9 cellular contexts compared by ENCODE assay signal in the genomic region with DNA sequence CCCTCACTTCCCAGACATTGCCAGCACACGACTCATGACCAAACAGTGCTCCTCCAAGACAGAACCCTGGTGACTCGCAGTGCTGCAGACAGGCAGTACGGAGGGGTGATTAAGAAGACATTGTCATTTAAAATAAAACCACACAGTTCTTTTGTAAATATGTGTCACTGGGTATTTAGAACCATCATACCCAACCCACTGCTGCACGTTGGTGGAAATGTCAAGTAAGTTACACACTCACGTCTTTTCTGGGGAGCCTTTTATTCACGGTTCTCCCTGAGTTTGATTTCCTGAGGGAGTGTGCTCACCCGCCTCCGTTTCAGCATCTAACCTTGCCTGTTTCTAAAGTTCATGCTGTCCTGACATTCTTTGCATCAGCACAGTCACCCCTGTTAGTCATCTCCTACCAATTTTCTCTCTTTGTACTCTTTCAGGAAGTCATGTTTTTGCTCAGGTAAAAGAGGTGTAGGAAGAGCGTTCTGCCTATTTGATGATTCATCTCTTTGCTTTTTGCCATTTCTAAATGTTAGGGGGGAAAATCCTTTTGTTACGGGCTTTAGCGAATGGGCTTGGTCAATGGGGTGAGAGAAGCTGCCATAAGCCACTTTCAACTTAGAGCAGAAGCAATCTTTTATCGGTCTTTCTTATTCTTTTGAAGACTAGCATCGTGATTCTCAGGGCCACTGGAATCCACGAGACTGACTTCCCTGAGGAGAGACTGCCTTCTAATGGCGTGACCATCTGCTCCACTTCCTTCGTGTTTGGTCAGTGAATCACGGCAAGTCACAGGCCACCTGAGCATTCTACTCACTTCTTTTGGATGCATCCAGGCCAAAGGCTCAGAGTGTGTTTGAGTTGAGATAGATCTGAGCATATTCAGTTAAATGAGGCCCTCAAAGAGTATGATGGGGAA.
A peak's percentile ranks its signal among the peaks of the same experiment; 100 is the strongest.
DNase-seq lines count a peak whose midpoint lies in the region; ATAC-seq and TF ChIP-seq lines count a peak whose summit lies in the region.
"Had no signal": no experiment of that assay in that cellular context is flagged by ENCODE, and none has a peak within 500 bp of the region (broad histone marks: within the 10 kb centered on the region; RNA-seq: fewer than 3 reads in every experiment).

No MANE protein-coding gene starts in this region.

- H3K79me1 ChIP-seq in trophoblast cell (ENCODE audit: low read length) = peaks cover 9% of the 10 kb centered on the region

- H3K4me1 ChIP-seq in trophoblast cell (ENCODE audit: control insufficient read depth in 1 of 2, insufficient read depth in 2 of 2, low read length in 2 of 2) (peaks cover 11 to 15% of the 10 kb centered on the region in 2 experiments), body of pancreas (no peaks in the 10 kb centered on the region), hepatocyte (ENCODE audit: insufficient read depth) (no peaks in the 10 kb centered on the region)

- H3K79me2 ChIP-seq in trophoblast cell (ENCODE audit: control insufficient read depth, insufficient read depth, low read length, poor library complexity) (no peaks in the 10 kb centered on the region), hepatocyte (no peaks in the 10 kb centered on the region)

- no peak overlapping the region for H2AFZ ChIP-seq in trophoblast cell (ENCODE audit: insufficient read depth, low read length, poor library complexity)
- no peak overlapping the region for H2AFZ ChIP-seq in hepatocyte

- no peak overlapping the region for H3K23ac ChIP-seq in trophoblast cell (ENCODE audit: low read length)

- no peaks in the 10 kb centered on the region for H3K27me3 ChIP-seq in trophoblast cell (ENCODE audit: insufficient read depth, low read length)
- H3K27me3 ChIP-seq in body of pancreas = no peaks in the 10 kb centered on the region
- no peaks in the 10 kb centered on the region for H3K27me3 ChIP-seq in hepatocyte
- H3K27me3 ChIP-seq: transverse colon had no signal

- H3K27ac ChIP-seq in trophoblast cell (ENCODE audit: low read depth, low read length) (peak overlapping the region; percentile 80), body of pancreas (no peak overlapping the region), hepatocyte (no peak overlapping the region)
- H3K27ac ChIP-seq: transverse colon had no signal

- WGBS in trophoblast cell (ENCODE audit: extremely low coverage, insufficient coverage, insufficient read length) = no CpG with 5 or more reads among the region's 17 CpGs
- 77 to 80% methylated on average over 17 of the region's 17 CpGs for WGBS in body of pancreas, 2 donors
- 76% methylated on average over 17 of the region's 17 CpGs for WGBS in hepatocyte (ENCODE audit: low lambda C conversion rate, missing lambda C conversion rate)

- peak overlapping the region; percentile 12 for H3K4ac ChIP-seq in trophoblast cell (ENCODE audit: low read depth, low read length)

- H4K20me1 ChIP-seq in hepatocyte (ENCODE audit: insufficient read depth, poor library complexity, severe bottlenecking) = no peaks in the 10 kb centered on the region

- TF ChIP-seq CTCF in body of pancreas (IDR thresholded peaks at IDR 0.05) (no peak), hepatocyte (IDR thresholded peaks at IDR 0.05; ENCODE audit: poor library complexity) (no peak)

- peak overlapping the region; percentile 35 for H2BK120ac ChIP-seq in trophoblast cell (ENCODE audit: insufficient read depth, low read length, poor library complexity)

- H3K4me3 ChIP-seq in trophoblast cell (ENCODE audit: low read depth, low read length) (no peak overlapping the region), body of pancreas (no peak overlapping the region), hepatocyte (no peak overlapping the region)
- H3K4me3 ChIP-seq: transverse colon had no signal

- H2BK12ac ChIP-seq in trophoblast cell (ENCODE audit: low read length) = peak overlapping the region; percentile 41

- no peaks in the 10 kb centered on the region for H3K9me2 ChIP-seq in hepatocyte (replicated peaks; ENCODE audit: insufficient read depth)

- H2AK5ac ChIP-seq in trophoblast cell (ENCODE audit: low read length) = no peak overlapping the region

- H4K12ac ChIP-seq in trophoblast cell (ENCODE audit: low read depth, low read length) = no peak overlapping the region

- H3K4me2 ChIP-seq in trophoblast cell (ENCODE audit: low read length) (peak overlapping the region; percentile 13), hepatocyte (no peak overlapping the region)

- in situ Hi-C loops in Caki2 (cut with HindIII; ENCODE audit: low pct_unique_long_range_greater_than_20kb, low sequenced_read_pairs) = no loop called here

- peak overlapping the region; percentile 21 for H2BK5ac ChIP-seq in trophoblast cell (ENCODE audit: low read depth, low read length, poor library complexity)

- ATAC-seq in body of pancreas (no peak), HG03095 (IDR thresholded peaks at IDR 0.05; ENCODE audit: unreplicated experiment) (no peak)

- intact Hi-C loops in body of pancreas (cut with DNase I) = no loop called here

- H3K36me3 ChIP-seq in trophoblast cell (ENCODE audit: control insufficient read depth in 1 of 2, insufficient read depth in 2 of 2, low read length in 2 of 2) = no peaks in the 10 kb centered on the region
- no peaks in the 10 kb centered on the region for H3K36me3 ChIP-seq in body of pancreas (replicated peaks in 1 of 2; ENCODE audit: insufficient read depth in 1 of 2, low read depth in 2 of 2)
- no peaks in the 10 kb centered on the region for H3K36me3 ChIP-seq in hepatocyte (replicated peaks; ENCODE audit: insufficient read depth, low read depth)
- H3K36me3 ChIP-seq: transverse colon had no signal

- no peak overlapping the region for H3K18ac ChIP-seq in trophoblast cell (ENCODE audit: low read length)

- H3K9me3 ChIP-seq in trophoblast cell (ENCODE audit: insufficient read depth, low read depth, low read length) = no peaks in the 10 kb centered on the region
- H3K9me3 ChIP-seq in body of pancreas = no peaks in the 10 kb centered on the region
- H3K9me3 ChIP-seq in hepatocyte (ENCODE audit: low read depth) = no peaks in the 10 kb centered on the region
- H3K9me3 ChIP-seq: transverse colon had no signal

- no peak for TF ChIP-seq POLR2A in body of pancreas (IDR thresholded peaks at IDR 0.05)

- H3K14ac ChIP-seq in trophoblast cell (ENCODE audit: low read length) = no peak overlapping the region

- no peak overlapping the region for H3K9ac ChIP-seq in trophoblast cell (ENCODE audit: low read length)

- peak overlapping the region; percentile 53 for H4K8ac ChIP-seq in trophoblast cell (ENCODE audit: low read depth, low read length)

- DNase-seq in Caki2 (ENCODE audit: low read depth) (peak; percentile 65), RPMI7951 (ENCODE audit: low read depth) (peak; percentile 93), astrocyte of the hippocampus (ENCODE audit: low read depth, low spot score) (peak; percentile 63), trophoblast cell (peak; percentile 84 to 89), body of pancreas (no peak), hepatocyte (ENCODE audit: low spot score) (no peak), KG1 (lab: John Stamatoyannopoulos, UW) (no peak)
- DNase-seq: transverse colon had no signal

- peak overlapping the region; percentile 30 for H4K91ac ChIP-seq in trophoblast cell (ENCODE audit: low read depth, low read length)

Comparison
In these comparisons a context has a peak if more than half of its experiments do, and no peak if none do; other contexts are left out.
1. DNase-seq: peak in Caki2 (single experiment), RPMI7951 (single experiment), astrocyte of the hippocampus (single experiment) and trophoblast cell (2 of 2); none in body of pancreas (0 of 4), hepatocyte (single experiment) and KG1 (single experiment).